ENCODE assay signal across 19 cellular contexts in the genomic region with DNA sequence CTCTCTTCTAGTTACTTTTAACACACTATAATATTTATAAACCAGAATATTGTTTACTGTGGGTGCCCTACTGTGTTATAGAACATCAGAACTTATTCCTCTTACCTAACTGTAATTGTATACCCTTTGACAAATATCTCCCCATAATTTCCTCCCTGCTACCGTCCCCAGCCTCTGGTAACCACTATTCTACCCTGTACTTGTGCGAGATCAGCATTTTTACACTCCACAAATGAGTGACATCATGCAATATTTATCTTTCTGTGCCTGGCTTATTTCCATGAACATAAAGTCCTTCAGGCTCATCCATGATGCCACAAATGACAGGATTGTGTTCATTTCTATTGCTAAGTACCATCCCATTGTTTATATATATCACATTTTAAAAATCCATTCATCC.
"Had no signal": no experiment of that assay in that cellular context is flagged by ENCODE, and none has a peak within 500 bp of the region (broad histone marks: within the 10 kb centered on the region; RNA-seq: fewer than 3 reads in every experiment).

No MANE protein-coding gene starts in this region.

- H3K27ac Mint-ChIP-seq: immature natural killer cell; naive thymus-derived CD4-positive, alpha-beta T cell; nephron progenitor cell; stimulated activated naive B cell treated with anti-CD40 and anti-IgM and Interleukin-4, amounts not matched to agents 10 μg/mL and 1 μg/mL and 100 μg/mL, for 72 hours; stimulated activated naive CD8-positive, alpha-beta T cell treated with anti-CD3 and anti-CD28 coated beads, Interleukin-15, amount 100 ng/mL, for 72 hours had no signal

- H3K4me1 Mint-ChIP-seq: immature natural killer cell; stimulated activated naive B cell treated with anti-CD40 and anti-IgM and Interleukin-4, amounts not matched to agents 10 μg/mL and 1 μg/mL and 100 μg/mL, for 72 hours had no signal

- H3K4me3 Mint-ChIP-seq: immature natural killer cell; naive thymus-derived CD4-positive, alpha-beta T cell; nephron progenitor cell; stimulated activated naive B cell treated with anti-CD40 and anti-IgM and Interleukin-4, amounts not matched to agents 10 μg/mL and 1 μg/mL and 100 μg/mL, for 72 hours; stimulated activated naive CD8-positive, alpha-beta T cell treated with anti-CD3 and anti-CD28 coated beads, Interleukin-15, amount 100 ng/mL, for 72 hours had no signal

- DNase-seq: cortex of kidney; effector memory CD4-positive, alpha-beta T cell; gastrocnemius medialis; glutamatergic neuron; immature natural killer cell; kidney; naive thymus-derived CD4-positive, alpha-beta T cell; nephron progenitor cell; psoas muscle; sigmoid colon; stimulated activated CD4-positive, alpha-beta T cell treated with anti-CD3 and anti-CD28 coated beads, Interleukin-2, amount 100 ng/mL, for 24 hours; stimulated activated CD4-positive, alpha-beta T cell treated with anti-CD3 and anti-CD28 coated beads, Interleukin-4, amount 100 ng/mL, for 4 hours; stimulated activated naive B cell treated with anti-CD40 and anti-IgM and Interleukin-4, amounts not matched to agents 10 μg/mL and 1 μg/mL and 100 μg/mL, for 72 hours; stimulated activated naive CD8-positive, alpha-beta T cell treated with anti-CD3 and anti-CD28 coated beads, Interleukin-15, amount 100 ng/mL, for 72 hours; testis; upper lobe of right lung had no signal

- H3K27me3 Mint-ChIP-seq: stimulated activated naive B cell treated with anti-CD40 and anti-IgM and Interleukin-4, amounts not matched to agents 10 μg/mL and 1 μg/mL and 100 μg/mL, for 72 hours; stimulated activated naive CD8-positive, alpha-beta T cell treated with anti-CD3 and anti-CD28 coated beads, Interleukin-15, amount 100 ng/mL, for 72 hours had no signal

- H3K9me3 ChIP-seq: esophagus muscularis mucosa, gastrocnemius medialis, psoas muscle, sigmoid colon, testis, tibial nerve, upper lobe of right lung, vagina had no signal

- ATAC-seq: gastrocnemius medialis; naive thymus-derived CD4-positive, alpha-beta T cell; psoas muscle; stimulated activated naive B cell treated with anti-CD40 and anti-IgM and Interleukin-4, amounts not matched to agents 10 μg/mL and 1 μg/mL and 100 μg/mL, for 72 hours; stimulated activated naive CD8-positive, alpha-beta T cell treated with anti-CD3 and anti-CD28 coated beads, Interleukin-15, amount 100 ng/mL, for 72 hours; upper lobe of right lung had no signal
